Comparison of ENCODE assay signal across 8 cellular contexts in the genomic region with DNA sequence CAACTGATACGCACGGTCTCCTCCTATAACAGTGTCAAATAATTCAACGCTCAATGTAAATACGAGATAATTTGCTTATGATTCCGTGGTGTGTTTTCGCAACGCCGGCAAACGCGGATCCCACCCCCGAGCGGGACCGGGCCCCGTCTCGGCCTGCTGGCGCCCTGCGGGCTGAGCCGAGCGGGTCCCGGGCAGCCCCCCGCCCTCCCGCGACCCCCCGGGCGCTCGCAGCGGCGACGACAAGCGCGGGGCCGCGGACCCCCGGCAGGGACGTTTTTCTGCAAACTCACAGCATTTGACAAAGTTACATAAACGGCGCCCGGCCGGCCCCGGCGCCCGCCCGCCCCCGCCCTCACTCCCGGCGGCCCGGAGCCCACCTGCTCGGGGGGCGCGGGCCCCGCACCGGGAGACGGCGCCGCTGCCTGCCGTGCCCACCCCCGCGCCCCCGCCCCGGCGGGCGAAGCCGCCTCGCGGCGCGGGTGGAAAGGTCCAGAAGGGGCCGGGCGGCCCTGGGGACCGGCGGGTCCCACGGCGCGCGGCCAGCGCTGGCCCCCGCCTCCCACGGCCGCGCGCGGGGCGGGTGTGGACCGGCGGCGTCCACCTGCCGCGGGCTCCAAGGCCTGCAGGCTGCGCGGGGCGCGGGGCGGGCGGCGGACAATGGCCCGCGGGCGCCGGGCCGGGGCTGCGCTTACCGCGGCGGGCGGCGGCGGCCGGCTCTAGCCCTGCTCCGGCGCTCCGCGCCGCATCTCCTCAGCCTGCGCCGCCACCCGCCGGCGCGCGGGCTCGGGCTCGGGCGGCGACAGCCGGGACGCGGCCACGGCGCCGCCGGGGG. TPM values are rescaled to one million over a fixed set of nuclear protein-coding genes. Genes with fewer than 3 reads are reported as not detected.
DNase-seq lines count a peak whose midpoint lies in the region; ATAC-seq, FAIRE-seq and TF ChIP-seq lines count a peak whose summit lies in the region.

No MANE protein-coding gene starts in this region.

- H2BK12ac ChIP-seq in H1 (ENCODE audit: low read depth, low read length) = no peak overlapping the region

- H3K79me1 ChIP-seq in H1 (ENCODE audit: low read depth, low read length) = peaks cover 14% of the 10 kb centered on the region; the same call in 1 of the 2 replicates

- H2BK120ac ChIP-seq in H1 (replicated peaks; ENCODE audit: low read depth, low read length) = no peak overlapping the region

- 1% methylated on average over 35 of the region's 131 CpGs; no CpG with 5 or more reads in 1 of the 2 experiments for WGBS in H1 (ENCODE audit: extremely low coverage in 1 of 2, insufficient coverage in 1 of 2, insufficient read length in 1 of 2, insufficient replicate concordance in 2 of 2, low coverage in 1 of 2, low lambda C conversion rate in 2 of 2, missing lambda C conversion rate in 1 of 2), 2 experiments

- TF ChIP-seq EP300 in H1 (IDR thresholded peaks at IDR 0.05; ENCODE audit: borderline replicate concordance in 1 of 2, low read depth in 2 of 2, low read length in 2 of 2) = no peak

- TF ChIP-seq CTCF in RWPE1 (conservative IDR thresholded peaks at IDR 0.05; ENCODE audit: low read depth) = no peak
- no peak for TF ChIP-seq CTCF in H1 (IDR thresholded peaks at IDR 0.05; ENCODE audit: control extremely low read depth in 1 of 3, insufficient read depth in 1 of 3, low read depth in 1 of 3, low read length in 3 of 3)
- TF ChIP-seq CTCF in nephron progenitor cell (IDR thresholded peaks at IDR 0.05) = no peak

- H3K14ac ChIP-seq in H1 (ENCODE audit: insufficient read length) = no peak overlapping the region

- H3K56ac ChIP-seq in H1 (replicated peaks; ENCODE audit: insufficient read length, low read depth, low read length) = no peak overlapping the region

- H2AK5ac ChIP-seq in H1 (ENCODE audit: low read depth, low read length) = no peak overlapping the region

- H2AFZ ChIP-seq in H1 (ENCODE audit: low read length) = no peak overlapping the region

- H3K27ac ChIP-seq in BLaER1 = peak overlapping the region; percentile 95
- H3K27ac ChIP-seq in RWPE1 = peak overlapping the region; percentile 92
- no peak overlapping the region for H3K27ac ChIP-seq in H1 (ENCODE audit: low read depth, low read length)

- peaks cover 46% of the 10 kb centered on the region for H4K20me1 ChIP-seq in BLaER1
- peaks cover 16 to 18% of the 10 kb centered on the region in 2 experiments for H4K20me1 ChIP-seq in H1 (replicated peaks in 1 of 2; ENCODE audit: control insufficient read depth in 1 of 2, insufficient read depth in 2 of 2, low read length in 2 of 2)

- no peak for TF ChIP-seq POLR2A in H1 (IDR thresholded peaks at IDR 0.05; ENCODE audit: control extremely low read depth in 1 of 2, low read depth in 2 of 2, low read length in 2 of 2)

- no peak overlapping the region for H4K91ac ChIP-seq in H1 (replicated peaks; ENCODE audit: insufficient read length, low read length)

- peaks cover 8% of the 10 kb centered on the region for H3K27me3 Mint-ChIP-seq in nephron progenitor cell (ENCODE audit: low read depth, poor library complexity)

- no peak overlapping the region for H3K23ac ChIP-seq in H1 (ENCODE audit: insufficient read length)

- H3K36me3 ChIP-seq in BLaER1 = 0 out of 2 replicates have a peak, but pooled peaks cover 5% of the 10 kb centered on the region
- H3K36me3 ChIP-seq in H1 (ENCODE audit: control insufficient read depth in 2 of 4, insufficient read depth in 4 of 4, low read length in 3 of 4) = no peaks in the 10 kb centered on the region

- peak overlapping the region; percentile 90 for H3K4me3 Mint-ChIP-seq in nephron progenitor cell

- H3K36me3 Mint-ChIP-seq in nephron progenitor cell (ENCODE audit: low read depth) = peaks cover 10% of the 10 kb centered on the region

- no peak overlapping the region for H4K5ac ChIP-seq in H1 (ENCODE audit: insufficient read length, low read depth, low read length)

- peak overlapping the region; percentile 91 for H3K9ac ChIP-seq in BLaER1
- H3K9ac ChIP-seq in H1 (replicated peaks in 1 of 4; ENCODE audit: extremely low read depth in 1 of 4, low read depth in 3 of 4, low read length in 3 of 4) = peak overlapping the region in 2 of 4 experiments; percentile 31 to 95; a peak in 3 of 7 replicates

- H3K4me1 Mint-ChIP-seq in nephron progenitor cell = peaks cover 48% of the 10 kb centered on the region

- peak overlapping the region; percentile 97 for H3K4me2 ChIP-seq in BLaER1
- H3K4me2 ChIP-seq in H1 (ENCODE audit: insufficient read depth in 1 of 2, low read depth in 2 of 2, low read length in 2 of 2) = peak overlapping the region; percentile 62 to 72

- H3K27ac Mint-ChIP-seq in nephron progenitor cell = peak overlapping the region; percentile 94

- peaks cover 18% of the 10 kb centered on the region for H3K9me3 Mint-ChIP-seq in nephron progenitor cell

- no peak overlapping the region for H2BK20ac ChIP-seq in H1 (ENCODE audit: low read length)

- ATAC-seq in GM19463 (IDR thresholded peaks at IDR 0.05; ENCODE audit: unreplicated experiment) = peak; percentile 0

- H3K79me2 ChIP-seq in H1 (ENCODE audit: control insufficient read depth in 1 of 2, insufficient read depth in 2 of 2, low read length in 2 of 2) = peaks cover 4 to 47% of the 10 kb centered on the region in 2 experiments; a peak in 3 of 4 replicates

- DNase-seq in RWPE1 (ENCODE audit: low spot score) = peak; percentile 33
- DNase-seq in H1 (ENCODE audit: low read depth in 1 of 2, low spot score in 2 of 2) = no peak
- peak; percentile 42 for DNase-seq in nephron progenitor cell
- DNase-seq in 8988T = no peak
- DNase-seq in medulla oblongata (ENCODE audit: extremely low spot score) = no peak
- no peak for DNase-seq in activated gamma-delta T cell treated with Interleukin-2 at 50 U/mL for 16 hours

- H3K9me3 ChIP-seq in BLaER1 = no peaks in the 10 kb centered on the region
- no peaks in the 10 kb centered on the region for H3K9me3 ChIP-seq in H1 (ENCODE audit: insufficient read depth in 2 of 2, low read depth in 1 of 2, low read length in 1 of 2)

- no peak for TF ChIP-seq RAD21 in H1 (IDR thresholded peaks at IDR 0.05 in 1 of 2, conservative IDR thresholded peaks at IDR 0.05 in 1 of 2; ENCODE audit: low read depth in 2 of 2, low read length in 2 of 2)

- CTCF ChIA-PET in RWPE1 (lab: Yijun Ruan, JAX) (no interaction called here), H1 (lab: Charles Lee; ENCODE audit: partially characterized antibody) (no interaction called here)

- H2BK5ac ChIP-seq in H1 (ENCODE audit: low read depth, low read length) = no peak overlapping the region

- H3K4me3 ChIP-seq in BLaER1 (peak overlapping the region; percentile 93), H1 (ENCODE audit: extremely low read depth in 1 of 4, insufficient read depth in 2 of 4, low read depth in 3 of 4, low read length in 4 of 4) (peak overlapping the region; percentile 43 to 80 (median 60))

- H3K27me3 ChIP-seq in BLaER1 (no peaks in the 10 kb centered on the region), H1 (replicated peaks in 1 of 4; ENCODE audit: control insufficient read depth in 3 of 4, extremely low read depth in 1 of 4, insufficient read depth in 3 of 4, low read length in 3 of 4) (no peaks in the 10 kb centered on the region)

- no peak overlapping the region for H3K18ac ChIP-seq in H1 (ENCODE audit: extremely low read depth, low read length)

- POLR2A ChIA-PET in RWPE1 (lab: Yijun Ruan, JAX; ENCODE audit: low non-redundant PET) = no interaction called here
- POLR2A ChIA-PET in H1 (lab: Charles Lee; ENCODE audit: partially characterized antibody) = no interaction called here

- H3K4ac ChIP-seq in H1 (replicated peaks; ENCODE audit: insufficient read length, low read depth, low read length) = no peak overlapping the region

- H3K4me1 ChIP-seq in BLaER1 (peaks cover 43% of the 10 kb centered on the region), H1 (replicated peaks in 1 of 4; ENCODE audit: control insufficient read depth in 3 of 4, insufficient read depth in 4 of 4, low read length in 3 of 4) (peaks cover 0 to 3% (median 0%) of the 10 kb centered on the region in 4 experiments; a peak in 4 of 7 replicates)

- no peak overlapping the region for H2BK15ac ChIP-seq in H1 (ENCODE audit: low read length)

- no peak for FAIRE-seq in H1 (lab: Jason Lieb, UNC)

- H3K23me2 ChIP-seq in H1 (ENCODE audit: low read depth, low read length) = peaks cover 9% of the 10 kb centered on the region; the same call in 1 of the 2 replicates

- no peak overlapping the region for H4K8ac ChIP-seq in H1 (ENCODE audit: extremely low read depth, insufficient read depth, low read length)

TF ChIP-seq in H1, 55 proteins besides CTCF, POLR2A, EP300 and RAD21:
- TF ChIP-seq RBBP5 (IDR thresholded peaks at IDR 0.05; ENCODE audit: borderline replicate concordance, low read depth, low read length) (0 out of 2 replicates have a peak, but pooled peaks have one; percentile 18), FOSL1 (IDR thresholded peaks at IDR 0.05; ENCODE audit: insufficient read depth, low read depth, low read length) (no peak)

RNA-seq across cellular contexts. Expression of a gene that starts 0.6 kb away (rescaled TPM):
- total RNA-seq in H1 (2021; fragmentation: NEBNext Ultra II Directional; extraction: Animal tissue kit (Norgen Biotek cat#: 25700)) = 31.3 and 31.5 TPM in 2 replicates
- 15.4 and 31.2 TPM in 2 replicates for polyA plus RNA-seq in H1 (2011; rRNA removed)
- polyA plus RNA-seq in H1 (2011; cell fraction: cytosol; rRNA removed) = 14.3 TPM
- 24.1 TPM for polyA plus RNA-seq in H1 (2011; cell fraction: nucleus; rRNA removed)
- 9.7 to 17.8 TPM (median 12.6 TPM) in 4 replicates for polyA plus RNA-seq in H1 (2012, experiment 1 of 2)
- polyA plus RNA-seq in H1 (2012, experiment 2 of 2) = 5.0 TPM
- 14.8 TPM for polyA plus RNA-seq in H1 (2013, experiment 1 of 2)
- polyA plus RNA-seq in H1 (2013, experiment 2 of 2) = 12.6 TPM
- 35.1 and 38.5 TPM in 2 replicates for polyA minus RNA-seq in H1 (2011; rRNA and poly(A)+ RNA removed)
- 26.3 TPM for polyA minus RNA-seq in H1 (2011; cell fraction: cytosol; rRNA and poly(A)+ RNA removed)
- 47.3 TPM for polyA minus RNA-seq in H1 (2011; cell fraction: nucleus; rRNA and poly(A)+ RNA removed)

Comparison
In these comparisons a context has a peak if more than half of its experiments do, and no peak if none do; other contexts are left out.
1. DNase-seq: peak in RWPE1 (single experiment) and nephron progenitor cell (single experiment); none in H1 (0 of 2), 8988T (single experiment), medulla oblongata (single experiment) and activated gamma-delta T cell treated with Interleukin-2 at 50 U/mL for 16 hours (single experiment).